ENCODE assay signal across 16 cellular contexts in the genomic region with DNA sequence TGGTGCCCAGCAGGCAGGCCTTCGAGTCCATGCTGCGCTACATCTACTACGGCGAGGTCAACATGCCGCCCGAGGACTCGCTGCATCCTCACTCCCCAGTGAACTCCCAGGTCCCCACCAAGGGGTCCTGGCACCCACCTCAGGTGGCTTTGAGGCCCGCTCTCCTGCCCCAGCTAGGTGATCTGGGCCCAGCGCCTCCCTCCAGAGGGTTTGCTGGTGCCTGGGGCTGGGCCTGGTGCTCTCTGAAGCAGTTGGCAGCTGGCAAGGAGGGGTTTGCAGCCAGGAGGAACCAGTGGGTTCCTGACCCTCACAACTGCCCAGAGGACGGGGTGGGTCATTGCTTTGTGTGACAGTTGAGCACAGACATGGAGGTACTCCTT. TPM values are rescaled to one million over a fixed set of nuclear protein-coding genes. Genes with fewer than 3 reads are reported as not detected.
DNase-seq lines count a peak whose midpoint lies in the region; ATAC-seq and TF ChIP-seq lines count a peak whose summit lies in the region.
"Had no signal": no experiment of that assay in that cellular context is flagged by ENCODE, and none has a peak within 500 bp of the region (broad histone marks: within the 10 kb centered on the region; RNA-seq: fewer than 3 reads in every experiment).

No MANE protein-coding gene starts in this region.

- H3K27ac ChIP-seq in WERI-Rb-1 = no peak overlapping the region
- H3K27ac ChIP-seq: 22Rv1, BLaER1 had no signal

- H3K4me1 Mint-ChIP-seq in activated T-cell treated with anti-CD3 and anti-CD28 coated beads, Interleukin-2, amount 50 U/mL, for 24 hours (ENCODE audit: low read depth) = peaks cover 19% of the 10 kb centered on the region
- H3K4me1 Mint-ChIP-seq in IgD-negative memory B cell = peaks cover 0 to 4% (median 0%) of the 10 kb centered on the region in 3 donors
- H3K4me1 Mint-ChIP-seq in chondrocyte (ENCODE audit: low read depth) = peaks cover 12% of the 10 kb centered on the region
- peaks cover 15 to 27% of the 10 kb centered on the region in 2 donors for H3K4me1 Mint-ChIP-seq in stimulated activated naive B cell treated with anti-CD40 and anti-IgM and Interleukin-4, amounts not matched to agents 10 μg/mL and 1 μg/mL and 100 μg/mL, for 72 hours
- H3K4me1 Mint-ChIP-seq: GM23338 had no signal

- no peaks in the 10 kb centered on the region for H3K9me3 ChIP-seq in WERI-Rb-1 (ENCODE audit: severe bottlenecking)
- H3K9me3 ChIP-seq: BLaER1 had no signal

- peak overlapping the region; percentile 65 for H3K27ac Mint-ChIP-seq in activated T-cell treated with anti-CD3 and anti-CD28 coated beads, Interleukin-2, amount 50 U/mL, for 24 hours
- H3K27ac Mint-ChIP-seq in IgD-negative memory B cell (peak overlapping the region in 2 of 3 donors; percentile 31 to 67), chondrocyte (ENCODE audit: unreplicated experiment) (no peak overlapping the region)
- peak overlapping the region; percentile 42 for H3K27ac Mint-ChIP-seq in stimulated activated naive B cell treated with anti-CD40 and anti-IgM and Interleukin-4, amounts not matched to agents 10 μg/mL and 1 μg/mL and 100 μg/mL, for 72 hours

- no peak overlapping the region for H3K4me3 ChIP-seq in WERI-Rb-1 (ENCODE audit: low read depth, low read length)
- H3K4me3 ChIP-seq: BLaER1, GM23338 had no signal

- no peak for TF ChIP-seq CTCF in chondrocyte (IDR thresholded peaks at IDR 0.05)
- no peak for TF ChIP-seq CTCF in WERI-Rb-1 (IDR thresholded peaks at IDR 0.05; ENCODE audit: low read depth, low read length)

- H3K4me3 Mint-ChIP-seq in activated T-cell treated with anti-CD3 and anti-CD28 coated beads, Interleukin-2, amount 50 U/mL, for 24 hours = no peak overlapping the region
- peak overlapping the region in 1 of 4 donors; percentile 69 for H3K4me3 Mint-ChIP-seq in IgD-negative memory B cell
- H3K4me3 Mint-ChIP-seq in chondrocyte (ENCODE audit: unreplicated experiment) = no peak overlapping the region
- H3K4me3 Mint-ChIP-seq in stimulated activated naive B cell treated with anti-CD40 and anti-IgM and Interleukin-4, amounts not matched to agents 10 μg/mL and 1 μg/mL and 100 μg/mL, for 72 hours = no peak overlapping the region
- H3K4me3 Mint-ChIP-seq: GM23338 had no signal

- H3K27me3 Mint-ChIP-seq in activated T-cell treated with anti-CD3 and anti-CD28 coated beads, Interleukin-2, amount 50 U/mL, for 24 hours = no peaks in the 10 kb centered on the region
- H3K27me3 Mint-ChIP-seq in IgD-negative memory B cell = no peaks in the 10 kb centered on the region
- H3K27me3 Mint-ChIP-seq in chondrocyte (ENCODE audit: low read depth) = no peaks in the 10 kb centered on the region
- H3K27me3 Mint-ChIP-seq in stimulated activated naive B cell treated with anti-CD40 and anti-IgM and Interleukin-4, amounts not matched to agents 10 μg/mL and 1 μg/mL and 100 μg/mL, for 72 hours = no peaks in the 10 kb centered on the region

- peaks cover 67% of the 10 kb centered on the region for H3K36me3 ChIP-seq in WERI-Rb-1

- H3K36me3 Mint-ChIP-seq in activated T-cell treated with anti-CD3 and anti-CD28 coated beads, Interleukin-2, amount 50 U/mL, for 24 hours (ENCODE audit: low read depth) = peaks cover 88% of the 10 kb centered on the region
- H3K36me3 Mint-ChIP-seq in IgD-negative memory B cell (peaks cover 2% of the 10 kb centered on the region), chondrocyte (ENCODE audit: low read depth) (peaks cover 3% of the 10 kb centered on the region)
- H3K36me3 Mint-ChIP-seq in stimulated activated naive B cell treated with anti-CD40 and anti-IgM and Interleukin-4, amounts not matched to agents 10 μg/mL and 1 μg/mL and 100 μg/mL, for 72 hours = peaks cover 31 to 46% of the 10 kb centered on the region in 2 donors

- no peak for DNase-seq in activated T-cell treated with anti-CD3 and anti-CD28 coated beads, Interleukin-2, amount 50 U/mL, for 24 hours
- no peak for DNase-seq in activated T-cell treated with anti-CD3 and anti-CD28 coated beads for 4 hours
- DNase-seq in chondrocyte (ENCODE audit: low spot score) = peak; percentile 88
- DNase-seq in stimulated activated naive B cell treated with anti-CD40 and anti-IgM and Interleukin-4, amounts not matched to agents 10 μg/mL and 1 μg/mL and 100 μg/mL, for 72 hours = no peak
- DNase-seq in WERI-Rb-1 = no peak
- DNase-seq: AML-193, DMS53, GF-D8, H7, IMR-90 had no signal

- ATAC-seq in stimulated activated naive B cell treated with anti-CD40 and anti-IgM and Interleukin-4, amounts not matched to agents 10 μg/mL and 1 μg/mL and 100 μg/mL, for 72 hours (replicated peaks) = no peak
- ATAC-seq in GM19035 (IDR thresholded peaks at IDR 0.05; ENCODE audit: unreplicated experiment) = no peak
- ATAC-seq: GM23338 had no signal

- H3K9me3 Mint-ChIP-seq in activated T-cell treated with anti-CD3 and anti-CD28 coated beads, Interleukin-2, amount 50 U/mL, for 24 hours = no peaks in the 10 kb centered on the region
- H3K9me3 Mint-ChIP-seq in IgD-negative memory B cell = no peaks in the 10 kb centered on the region
- H3K9me3 Mint-ChIP-seq in chondrocyte (ENCODE audit: low read depth) = no peaks in the 10 kb centered on the region
- H3K9me3 Mint-ChIP-seq in stimulated activated naive B cell treated with anti-CD40 and anti-IgM and Interleukin-4, amounts not matched to agents 10 μg/mL and 1 μg/mL and 100 μg/mL, for 72 hours = no peaks in the 10 kb centered on the region
- H3K9me3 Mint-ChIP-seq: GM23338 had no signal

- H3K27me3 ChIP-seq in WERI-Rb-1 (ENCODE audit: insufficient read depth, low read depth, severe bottlenecking) = no peaks in the 10 kb centered on the region
- H3K27me3 ChIP-seq: BLaER1 had no signal

RNA-seq across cellular contexts. Expression of a gene that starts 5.9 kb away (rescaled TPM):
- polyA plus RNA-seq in IgD-negative memory B cell = 55.9 TPM
- 15.7 to 22.5 TPM (median 17.2 TPM) in 3 replicates for total RNA-seq in chondrocyte

RNA-seq across cellular contexts. Expression of a gene that starts 13.9 kb away (rescaled TPM):
- 11.9 TPM for polyA plus RNA-seq in IgD-negative memory B cell
- 86.4 to 103 TPM (median 87.0 TPM) in 3 replicates for total RNA-seq in chondrocyte

RNA-seq across cellular contexts. Expression of a gene that starts 18.9 kb away (rescaled TPM):
- polyA plus RNA-seq in IgD-negative memory B cell = not detected
- 2.1 to 4.9 TPM (median 2.2 TPM) in 3 replicates for total RNA-seq in chondrocyte
- total RNA-seq: GM23338 had no signal
- polyA plus RNA-seq: GM23338 had no signal

RNA-seq across cellular contexts. Expression of a gene that starts 29.0 kb away (rescaled TPM):
- polyA plus RNA-seq in IgD-negative memory B cell = 2.3 TPM
- 0.47 TPM in 1 of 3 replicates, not detected in the others for total RNA-seq in chondrocyte

RNA-seq across cellular contexts. Expression of a gene that starts 36.3 kb away (rescaled TPM):
- not detected for polyA plus RNA-seq in IgD-negative memory B cell
- total RNA-seq in chondrocyte = 0.22 to 0.28 TPM in 2 of 3 replicates, not detected in the other
- total RNA-seq: H7, HT-29, IMR-90 had no signal
